In genomic region chr9:134462304-134462703, GRCh38 we compare ENCODE assay signal across 22 cellular contexts.
"Had no signal": no experiment of that assay in that cellular context is flagged by ENCODE, and none has a peak within 500 bp of the region (broad histone marks: within the 10 kb centered on the region; RNA-seq: fewer than 3 reads in every experiment).

No MANE protein-coding gene starts in this region.

- DNase-seq: dorsolateral prefrontal cortex; effector CD4-positive, alpha-beta T cell; gastrocnemius medialis; hypothalamus; immature natural killer cell; islet precursor cell; kidney glomerular epithelial cell; left colon; left ventricle myocardium superior; lower lobe of right lung; natural killer cell; sigmoid colon; stimulated activated CD4-positive, alpha-beta T cell treated with anti-CD3 and anti-CD28 coated beads, Interleukin-2, amount 100 ng/mL, for 24 hours; stimulated activated CD4-positive, alpha-beta T cell treated with anti-CD3 and anti-CD28 coated beads, Interleukin-4, amount 100 ng/mL, for 24 hours; stimulated activated naive CD4-positive, alpha-beta T cell treated with Interleukin-2 at 50 U/mL for 16 hours; stomach; thyroid gland; trophoblast cell had no signal

- H3K4me1 Mint-ChIP-seq: stimulated activated effector memory CD8-positive, alpha-beta T cell treated with anti-CD3 and anti-CD28 coated beads, Interleukin-12 subunit alpha, Interleukin-12 subunit beta, amount 100 ng/mL, for 72 hours had no signal

- H3K36me3 ChIP-seq: gastrocnemius medialis, lower lobe of right lung, prostate gland, right atrium auricular region, sigmoid colon, stomach, thyroid gland, vagina had no signal

- H3K36me3 Mint-ChIP-seq: immature natural killer cell; natural killer cell; stimulated activated effector memory CD8-positive, alpha-beta T cell treated with anti-CD3 and anti-CD28 coated beads, Interleukin-12 subunit alpha, Interleukin-12 subunit beta, amount 100 ng/mL, for 72 hours had no signal

- H3K27ac ChIP-seq: dorsolateral prefrontal cortex, gastrocnemius medialis, lower lobe of right lung, prostate gland, right atrium auricular region, sigmoid colon, stomach, thyroid gland, vagina had no signal

- H3K27me3 ChIP-seq: right atrium auricular region, sigmoid colon, thyroid gland, vagina had no signal

- H3K27ac Mint-ChIP-seq: immature natural killer cell; natural killer cell; stimulated activated effector memory CD8-positive, alpha-beta T cell treated with anti-CD3 and anti-CD28 coated beads, Interleukin-12 subunit alpha, Interleukin-12 subunit beta, amount 100 ng/mL, for 72 hours had no signal

- H3K9me3 Mint-ChIP-seq: immature natural killer cell; natural killer cell; stimulated activated effector memory CD8-positive, alpha-beta T cell treated with anti-CD3 and anti-CD28 coated beads, Interleukin-12 subunit alpha, Interleukin-12 subunit beta, amount 100 ng/mL, for 72 hours had no signal

- ATAC-seq: gastrocnemius medialis; left colon; left ventricle myocardium superior; lower lobe of right lung; natural killer cell; stimulated activated effector memory CD8-positive, alpha-beta T cell treated with anti-CD3 and anti-CD28 coated beads, Interleukin-12 subunit alpha, Interleukin-12 subunit beta, amount 100 ng/mL, for 72 hours had no signal

- H3K4me3 ChIP-seq: dorsolateral prefrontal cortex, gastrocnemius medialis, lower lobe of right lung, prostate gland, right atrium auricular region, sigmoid colon, stomach, thyroid gland, vagina had no signal

- H3K9me3 ChIP-seq: gastrocnemius medialis, lower lobe of right lung, prostate gland, right atrium auricular region, thyroid gland, vagina had no signal

- H3K4me3 Mint-ChIP-seq: immature natural killer cell; natural killer cell; stimulated activated effector memory CD8-positive, alpha-beta T cell treated with anti-CD3 and anti-CD28 coated beads, Interleukin-12 subunit alpha, Interleukin-12 subunit beta, amount 100 ng/mL, for 72 hours had no signal
